In genomic region chr16:57609541-57610401, GRCh38 we compare ENCODE assay signal across 9 cellular contexts. TPM values are rescaled to one million over a fixed set of nuclear protein-coding genes. Genes with fewer than 3 reads are reported as not detected.
DNase-seq lines count a peak whose midpoint lies in the region; ATAC-seq and TF ChIP-seq lines count a peak whose summit lies in the region.
"Had no signal": no experiment of that assay in that cellular context is flagged by ENCODE, and none has a peak within 500 bp of the region (broad histone marks: within the 10 kb centered on the region; RNA-seq: fewer than 3 reads in every experiment).

No MANE protein-coding gene starts in this region.

- H3K27me3 Mint-ChIP-seq in CD4-positive, alpha-beta T cell, result no peaks in the 10 kb centered on the region
- no peaks in the 10 kb centered on the region for H3K27me3 Mint-ChIP-seq in activated CD4-positive, alpha-beta T cell treated with anti-CD3 and anti-CD28 coated beads, Interleukin-2, amount 10 ng/mL, durations not matched to agents 7 days and 5 days

- H3K27me3 ChIP-seq in CD4-positive, alpha-beta T cell (ENCODE audit: control insufficient read depth, insufficient read depth, low read length), result no peaks in the 10 kb centered on the region
- H3K27me3 ChIP-seq: breast epithelium had no signal

- no peak overlapping the region for H3K4me3 ChIP-seq in fibroblast of pulmonary artery (replicated peaks; ENCODE audit: low read depth, low read length)
- H3K4me3 ChIP-seq: breast epithelium had no signal

- no peak overlapping the region for H3K27ac ChIP-seq in CD4-positive, alpha-beta T cell (ENCODE audit: low read depth, low read length)
- H3K27ac ChIP-seq: breast epithelium had no signal

- intact Hi-C loops in CD4-positive, alpha-beta T cell (cut with DNase I, micrococcal nuclease), result no loop called here

- no peaks in the 10 kb centered on the region for H3K9me3 Mint-ChIP-seq in CD4-positive, alpha-beta T cell
- H3K9me3 Mint-ChIP-seq in activated CD4-positive, alpha-beta T cell treated with anti-CD3 and anti-CD28 coated beads, Interleukin-2, amount 10 ng/mL, durations not matched to agents 7 days and 5 days, result no peaks in the 10 kb centered on the region

- H3K4me3 Mint-ChIP-seq in CD4-positive, alpha-beta T cell, result peak overlapping the region; percentile 46
- peak overlapping the region; percentile 53 for H3K4me3 Mint-ChIP-seq in activated CD4-positive, alpha-beta T cell treated with anti-CD3 and anti-CD28 coated beads, Interleukin-2, amount 10 ng/mL, durations not matched to agents 7 days and 5 days

- H3K27ac Mint-ChIP-seq in CD4-positive, alpha-beta T cell, result peak overlapping the region; percentile 76
- peak overlapping the region; percentile 95 for H3K27ac Mint-ChIP-seq in activated CD4-positive, alpha-beta T cell treated with anti-CD3 and anti-CD28 coated beads, Interleukin-2, amount 10 ng/mL, durations not matched to agents 7 days and 5 days

- peaks cover 16% of the 10 kb centered on the region for H3K4me1 Mint-ChIP-seq in CD4-positive, alpha-beta T cell (ENCODE audit: low read depth)
- H3K4me1 Mint-ChIP-seq in activated CD4-positive, alpha-beta T cell treated with anti-CD3 and anti-CD28 coated beads, Interleukin-2, amount 10 ng/mL, durations not matched to agents 7 days and 5 days, result peaks cover 59% of the 10 kb centered on the region

- DNase-seq in CD4-positive, alpha-beta T cell, result peak in 6 of 10 experiments; percentile 11 to 40 (median 18)
- peak; percentile 82 for DNase-seq in activated CD4-positive, alpha-beta T cell treated with anti-CD3 and anti-CD28 coated beads, Interleukin-2, amount 10 ng/mL, durations not matched to agents 7 days and 5 days
- peak; percentile 54 for DNase-seq in fibroblast of pulmonary artery (ENCODE audit: low read depth)
- peak; percentile 78 to 85 for DNase-seq in stimulated activated CD4-positive, alpha-beta T cell treated with anti-CD3 and anti-CD28 coated beads, Interleukin-15, amount 100 ng/mL, for 48 hours (ENCODE audit: low read depth in 2 of 2)
- no peak for DNase-seq in NCI-H748 treated with DMSO at 0.1 percent for 48 hours (lab: John Stamatoyannopoulos, UW)
- DNase-seq in GM03348 (ENCODE audit: low spot score), result no peak

- ATAC-seq in CD4-positive, alpha-beta T cell (ENCODE audit: poor library complexity), result peak; percentile 96
- ATAC-seq in GM19328 (IDR thresholded peaks at IDR 0.05; ENCODE audit: unreplicated experiment), result peak; percentile 97
- peak; percentile 90 for ATAC-seq in HG03196 (IDR thresholded peaks at IDR 0.05; ENCODE audit: unreplicated experiment)

- POLR2A ChIA-PET in CD4-positive, alpha-beta T cell (lab: Charles Lee), result interaction anchor here (0.6 to 1.7 kb wide), 4 partner anchors 9 to 126 kb away, joined by 3 to 8 read pairs (median 4); partner anchors contain the start of gene KATNB1
- POLR2A ChIA-PET in activated CD4-positive, alpha-beta T cell treated with anti-CD3 and anti-CD28 coated beads, Interleukin-2, amount 10 ng/mL, durations not matched to agents 7 days and 5 days (lab: Charles Lee), result interaction anchor here (0.6 to 0.9 kb wide), 3 partner anchors 8 to 200 kb away, joined by 3 to 4 read pairs (median 3); no protein-coding TSS in a partner anchor

- no peak for TF ChIP-seq CTCF in CD4-positive, alpha-beta T cell (IDR thresholded peaks at IDR 0.05)
- TF ChIP-seq CTCF in fibroblast of pulmonary artery (IDR thresholded peaks at IDR 0.05; ENCODE audit: low read length, missing control alignments), result peak; percentile 37

- CTCF ChIA-PET in CD4-positive, alpha-beta T cell (lab: Charles Lee), result interaction anchor here (0.9 to 2.5 kb wide), 3 partner anchors 9 to 19 kb away, joined by 3 to 9 read pairs (median 5); no protein-coding TSS in a partner anchor
- CTCF ChIA-PET in activated CD4-positive, alpha-beta T cell treated with anti-CD3 and anti-CD28 coated beads, Interleukin-2, amount 10 ng/mL, durations not matched to agents 7 days and 5 days (lab: Charles Lee), result interaction anchor here (0.9 to 3.7 kb wide), 14 partner anchors 9 to 74 kb away, joined by 3 to 26 read pairs (median 4); no protein-coding TSS in a partner anchor

- no peaks in the 10 kb centered on the region for H3K36me3 Mint-ChIP-seq in CD4-positive, alpha-beta T cell (ENCODE audit: low read depth)
- H3K36me3 Mint-ChIP-seq in activated CD4-positive, alpha-beta T cell treated with anti-CD3 and anti-CD28 coated beads, Interleukin-2, amount 10 ng/mL, durations not matched to agents 7 days and 5 days (ENCODE audit: low read depth), result no peaks in the 10 kb centered on the region

- H3K9me3 ChIP-seq in CD4-positive, alpha-beta T cell (ENCODE audit: control insufficient read depth, low read length), result no peaks in the 10 kb centered on the region
- H3K9me3 ChIP-seq: breast epithelium had no signal

RNA-seq across cellular contexts. Expression of gene ADGRG1, which starts 18.7 kb away (rescaled TPM):
- 1 to 10 TPM; 1.8 to 2.3 TPM for total RNA-seq in CD4-positive, alpha-beta T cell
- total RNA-seq in activated CD4-positive, alpha-beta T cell treated with anti-CD3 and anti-CD28 coated beads, Interleukin-2, amount 10 ng/mL, durations not matched to agents 7 days and 5 days, result 1 to 10 TPM; 2.2 to 2.9 TPM

RNA-seq across cellular contexts. Expression of gene ADGRG3, which starts 58.3 kb away (rescaled TPM):
- total RNA-seq in CD4-positive, alpha-beta T cell, result under 1 TPM in 1 of 2 experiments, not detected in 1; 0.28 TPM
- not detected for total RNA-seq in activated CD4-positive, alpha-beta T cell treated with anti-CD3 and anti-CD28 coated beads, Interleukin-2, amount 10 ng/mL, durations not matched to agents 7 days and 5 days

Comparison
In these comparisons a context has a peak if more than half of its experiments do, and no peak if none do; other contexts are left out.
1. DNase-seq: peak in CD4-positive, alpha-beta T cell (6 of 10), activated CD4-positive, alpha-beta T cell treated with anti-CD3 and anti-CD28 coated beads, Interleukin-2, amount 10 ng/mL, durations not matched to agents 7 days and 5 days (single experiment), fibroblast of pulmonary artery (single experiment) and stimulated activated CD4-positive, alpha-beta T cell treated with anti-CD3 and anti-CD28 coated beads, Interleukin-15, amount 100 ng/mL, for 48 hours (2 of 2); none in NCI-H748 treated with DMSO at 0.1 percent for 48 hours (single experiment) and GM03348 (single experiment).
2. Peak in every context shown above with its lines, with median percentiles within 50 percentile points of each other: ATAC-seq.